20 cellular contexts compared by ENCODE assay signal in the genomic region with DNA sequence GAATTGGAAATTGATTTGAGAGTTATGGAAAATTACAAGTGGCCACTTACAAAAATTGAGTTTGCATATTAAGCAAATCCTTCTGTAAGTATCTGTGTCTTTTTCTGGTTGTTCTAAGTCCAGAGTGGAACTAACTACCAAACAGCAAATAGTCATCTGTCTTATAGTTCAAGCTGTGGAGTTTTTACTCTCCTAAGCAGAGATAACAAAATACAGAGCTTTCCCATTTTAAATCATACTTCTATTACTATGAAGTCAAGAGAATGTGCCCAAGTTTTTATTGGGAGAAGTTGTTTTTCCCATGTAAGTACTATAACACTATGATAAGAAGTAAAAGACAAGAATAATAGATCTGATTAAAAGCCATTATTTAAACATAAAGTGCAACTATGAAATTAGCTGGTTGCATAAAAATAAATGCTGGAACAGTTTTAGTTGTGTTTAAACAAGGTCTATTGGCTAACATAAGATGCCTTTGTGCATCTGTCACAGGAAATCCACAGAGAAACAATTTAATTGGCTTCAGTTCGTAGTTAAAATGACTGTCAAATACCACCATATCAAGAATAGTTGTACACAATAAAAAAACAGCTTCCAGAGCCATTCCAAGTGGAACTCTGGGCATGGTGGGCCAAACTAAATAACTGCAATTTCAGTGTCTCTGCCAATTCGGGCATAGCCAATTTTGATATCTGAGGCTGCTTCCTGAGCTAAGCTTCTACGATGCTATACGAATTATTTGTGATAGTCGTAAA.
A peak's percentile ranks its signal among the peaks of the same experiment; 100 is the strongest.
DNase-seq lines count a peak whose midpoint lies in the region; TF ChIP-seq lines count a peak whose summit lies in the region.
"Had no signal": no experiment of that assay in that cellular context is flagged by ENCODE, and none has a peak within 500 bp of the region (broad histone marks: within the 10 kb centered on the region; RNA-seq: fewer than 3 reads in every experiment).

No MANE protein-coding gene starts in this region.

- in situ Hi-C loops in GM23248 (cut with MboI), result no loop called here

- POLR2A ChIA-PET in A673 (lab: Charles Lee; ENCODE audit: low non-redundant PET), result no interaction called here

- WGBS in GM23248 (ENCODE audit: low coverage in 1 of 2, low lambda C conversion rate in 2 of 2, missing lambda C conversion rate in 2 of 2), 2 experiments, result 4 to 5% methylated on average over 5 of the region's 5 CpGs

- no peak overlapping the region for H3K27ac ChIP-seq in A673 (ENCODE audit: low read depth, low read length, poor library complexity, severe bottlenecking)
- no peak overlapping the region for H3K27ac ChIP-seq in GM23248
- no peak overlapping the region for H3K27ac ChIP-seq in fibroblast of lung (ENCODE audit: insufficient read depth, low read length)
- H3K27ac ChIP-seq: A549, body of pancreas, colonic mucosa, stomach had no signal

- H4K20me1 ChIP-seq in GM23248 (ENCODE audit: insufficient read depth), result no peaks in the 10 kb centered on the region
- H4K20me1 ChIP-seq in fibroblast of lung (ENCODE audit: control insufficient read depth, extremely low read depth, insufficient read depth, low read length), result no peaks in the 10 kb centered on the region

- H3K4me1 ChIP-seq in A673 (ENCODE audit: insufficient read depth, low read length, poor library complexity, severe bottlenecking), result peaks cover 8% of the 10 kb centered on the region
- H3K4me1 ChIP-seq in GM23248 (ENCODE audit: insufficient read depth), result no peaks in the 10 kb centered on the region
- H3K4me1 ChIP-seq in fibroblast of lung (ENCODE audit: control insufficient read depth, extremely low read depth, insufficient read depth, low read length), result no peaks in the 10 kb centered on the region
- H3K4me1 ChIP-seq in neuron (ENCODE audit: insufficient read depth, low read length), result no peaks in the 10 kb centered on the region
- H3K4me1 ChIP-seq: A549, body of pancreas, colonic mucosa, stomach had no signal

- H3K9ac ChIP-seq in GM23248 (no peak overlapping the region), fibroblast of lung (ENCODE audit: insufficient read depth, low read length) (no peak overlapping the region)

- BruUV-seq in A673 (replicated peaks; lab: Mats Ljungman, UMichigan), result no TSS peak

- H3K27me3 ChIP-seq in A673 (replicated peaks; ENCODE audit: insufficient read depth, low read depth, low read length, poor library complexity), result no peaks in the 10 kb centered on the region
- no peaks in the 10 kb centered on the region for H3K27me3 ChIP-seq in GM23248 (replicated peaks; ENCODE audit: insufficient read depth)
- no peaks in the 10 kb centered on the region for H3K27me3 ChIP-seq in fibroblast of lung (ENCODE audit: control insufficient read depth, insufficient read depth, low read length)
- no peaks in the 10 kb centered on the region for H3K27me3 ChIP-seq in neuron (ENCODE audit: insufficient read depth, low read length)
- H3K27me3 ChIP-seq: body of pancreas, colonic mucosa, stomach had no signal

- H3K4me3 ChIP-seq in A673 (ENCODE audit: low read depth, low read length, poor library complexity, severe bottlenecking), result no peak overlapping the region
- H3K4me3 ChIP-seq in GM23248, result peak overlapping the region; percentile 35; the same call in 1 of the 2 replicates
- H3K4me3 ChIP-seq in fibroblast of lung (replicated peaks in 1 of 4; ENCODE audit: control extremely low read depth in 1 of 4, insufficient read depth in 1 of 4, low read depth in 3 of 4, low read length in 4 of 4), result no peak overlapping the region
- no peak overlapping the region for H3K4me3 ChIP-seq in neuron (ENCODE audit: low read length)
- H3K4me3 ChIP-seq: A549, body of pancreas, colonic mucosa, stomach had no signal

- H3K9me2 ChIP-seq in GM23248 (ENCODE audit: insufficient read depth), result no peaks in the 10 kb centered on the region

- H3K4me2 ChIP-seq in GM23248 (ENCODE audit: unreplicated experiment) (no peak overlapping the region), fibroblast of lung (ENCODE audit: extremely low read depth, insufficient read depth, low read length) (no peak overlapping the region)
- H3K4me2 ChIP-seq: A549 had no signal

- no peaks in the 10 kb centered on the region for H3K79me2 ChIP-seq in GM23248 (ENCODE audit: insufficient read depth)
- no peaks in the 10 kb centered on the region for H3K79me2 ChIP-seq in fibroblast of lung (ENCODE audit: control insufficient read depth, insufficient read depth, low read length)

- 0 out of 2 replicates have a peak, but pooled peaks cover 3% of the 10 kb centered on the region for H3F3A ChIP-seq in GM23248 (ENCODE audit: insufficient read depth)

- CTCF ChIA-PET in A673 (lab: Charles Lee), result no interaction called here

- H3K9me3 ChIP-seq in A673 (ENCODE audit: low read depth, low read length, poor library complexity, severe bottlenecking), result no peaks in the 10 kb centered on the region
- no peaks in the 10 kb centered on the region for H3K9me3 ChIP-seq in GM23248 (ENCODE audit: low read depth)
- H3K9me3 ChIP-seq in fibroblast of lung (ENCODE audit: control insufficient read depth, insufficient read depth, low read depth, low read length), result no peaks in the 10 kb centered on the region
- no peaks in the 10 kb centered on the region for H3K9me3 ChIP-seq in neuron (ENCODE audit: low read length)
- H3K9me3 ChIP-seq: A549, body of pancreas, colonic mucosa, stomach had no signal

- DNase-seq in A673 (ENCODE audit: low spot score), result peak; percentile 15
- peak; percentile 18 for DNase-seq in GM23248
- DNase-seq in fibroblast of lung (ENCODE audit: low read depth in 2 of 2), result peak; percentile 1 to 68
- DNase-seq in hippocampal formation (lab: John Stamatoyannopoulos, UW), result no peak
- DNase-seq in OCI-M1 (lab: John Stamatoyannopoulos, UW), result no peak
- no peak for DNase-seq in NCI-H774 (lab: John Stamatoyannopoulos, UW)
- DNase-seq in RPMI8226, result no peak
- DNase-seq: activated CD4-positive, alpha-beta T cell treated with anti-CD3 and anti-CD28 coated beads for 36 hours; activated CD8-positive, alpha-beta memory T cell treated with anti-CD3 and anti-CD28 coated beads, Interleukin-2, amount 10 ng/mL, durations not matched to agents 7 days and 5 days; body of pancreas; colonic mucosa; HFFc6; NCI-H1105 treated with DMSO at 0.1 percent for 48 hours; NCI-H2081 treated with DMSO at 0.1 percent for 48 hours; NCI-H510A; posterior cingulate gyrus; stimulated activated CD4-positive, alpha-beta T cell treated with anti-CD3 and anti-CD28 coated beads, Interleukin-4, amount 100 ng/mL, for 4 hours; stomach had no signal

- TF ChIP-seq CTCF in A673 (conservative IDR thresholded peaks at IDR 0.05; ENCODE audit: low read depth, low read length) (no peak), fibroblast of lung (conservative IDR thresholded peaks at IDR 0.05 in 1 of 2, IDR thresholded peaks at IDR 0.05 in 1 of 2; ENCODE audit: low read depth in 1 of 2, low read length in 2 of 2) (no peak)

- intact Hi-C loops in A673 (cut with micrococcal nuclease; ENCODE audit: unreplicated experiment), result no loop called here

- H2AFZ ChIP-seq in GM23248 (no peak overlapping the region), fibroblast of lung (ENCODE audit: low read length) (no peak overlapping the region), neuron (ENCODE audit: low read depth, low read length) (peak overlapping the region; percentile 20)

- no peaks in the 10 kb centered on the region for H3K36me3 ChIP-seq in A673 (ENCODE audit: insufficient read depth, low read length, poor library complexity, severe bottlenecking)
- H3K36me3 ChIP-seq in GM23248 (ENCODE audit: low read depth), result no peaks in the 10 kb centered on the region
- no peaks in the 10 kb centered on the region for H3K36me3 ChIP-seq in fibroblast of lung (ENCODE audit: control insufficient read depth, insufficient read depth, low read length)
- H3K36me3 ChIP-seq in neuron (ENCODE audit: insufficient read depth, low read length), result no peaks in the 10 kb centered on the region
- H3K36me3 ChIP-seq: colonic mucosa, stomach had no signal

Comparison
In these comparisons a context has a peak if more than half of its experiments do, and no peak if none do; other contexts are left out.
1. DNase-seq: peak in A673 (single experiment), GM23248 (single experiment) and fibroblast of lung (2 of 2); none in hippocampal formation (0 of 2), OCI-M1 (single experiment), NCI-H774 (single experiment) and RPMI8226 (single experiment).